ENCODE assay signal across 2 cellular contexts in the genomic region with DNA sequence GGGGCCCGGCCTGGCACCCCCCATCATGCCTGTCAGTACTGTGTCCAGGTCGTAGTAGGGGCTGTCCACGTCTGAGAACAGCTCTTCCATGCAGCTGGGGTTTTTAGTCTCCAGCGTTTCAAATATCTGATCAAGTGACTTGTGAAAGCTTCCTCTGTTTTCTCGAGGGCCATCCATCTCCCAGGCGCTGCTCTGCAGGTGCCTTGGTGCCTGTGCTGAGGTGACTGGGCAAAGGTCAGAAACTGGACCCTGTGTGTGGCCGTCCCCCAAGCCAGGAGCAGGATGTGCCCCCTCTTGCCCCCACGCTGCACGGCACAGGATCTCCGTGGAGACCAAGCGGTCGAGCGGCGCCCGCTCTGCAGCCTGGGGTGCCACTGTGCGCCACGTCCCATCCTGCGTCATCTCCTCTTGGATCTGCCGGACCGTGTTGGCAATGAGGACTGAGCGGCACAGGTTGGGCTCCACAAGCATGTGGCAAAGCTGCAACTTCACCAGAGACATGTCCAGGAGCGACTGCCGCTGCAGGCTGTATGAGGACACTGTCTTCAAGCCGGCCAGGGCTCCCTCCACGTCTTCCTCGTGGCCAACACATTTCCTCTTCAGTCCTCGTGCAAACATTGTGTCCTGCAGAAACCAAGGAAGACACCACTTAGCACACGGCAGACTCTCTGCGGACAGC.
TF ChIP-seq lines count a peak whose summit lies in the region.

No MANE protein-coding gene starts in this region.

TF ChIP-seq in SK-N-SH, 30 proteins besides CTCF, POLR2A, EP300 and RAD21:
- TF ChIP-seq, protein P1, sequence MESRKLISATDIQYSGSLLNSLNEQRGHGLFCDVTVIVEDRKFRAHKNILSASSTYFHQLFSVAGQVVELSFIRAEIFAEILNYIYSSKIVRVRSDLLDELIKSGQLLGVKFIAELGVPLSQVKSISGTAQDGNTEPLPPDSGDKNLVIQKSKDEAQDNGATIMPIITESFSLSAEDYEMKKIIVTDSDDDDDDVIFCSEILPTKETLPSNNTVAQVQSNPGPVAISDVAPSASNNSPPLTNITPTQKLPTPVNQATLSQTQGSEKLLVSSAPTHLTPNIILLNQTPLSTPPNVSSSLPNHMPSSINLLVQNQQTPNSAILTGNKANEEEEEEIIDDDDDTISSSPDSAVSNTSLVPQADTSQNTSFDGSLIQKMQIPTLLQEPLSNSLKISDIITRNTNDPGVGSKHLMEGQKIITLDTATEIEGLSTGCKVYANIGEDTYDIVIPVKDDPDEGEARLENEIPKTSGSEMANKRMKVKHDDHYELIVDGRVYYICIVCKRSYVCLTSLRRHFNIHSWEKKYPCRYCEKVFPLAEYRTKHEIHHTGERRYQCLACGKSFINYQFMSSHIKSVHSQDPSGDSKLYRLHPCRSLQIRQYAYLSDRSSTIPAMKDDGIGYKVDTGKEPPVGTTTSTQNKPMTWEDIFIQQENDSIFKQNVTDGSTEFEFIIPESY (IDR thresholded peaks at IDR 0.05; ENCODE audit: borderline replicate concordance, low read depth), result no peak
- TF ChIP-seq TEAD4 (IDR thresholded peaks at IDR 0.05; ENCODE audit: borderline replicate concordance, insufficient read depth), result no peak
- no peak for TF ChIP-seq FOXM1 (IDR thresholded peaks at IDR 0.05; ENCODE audit: low read depth)
- TF ChIP-seq RCOR1 (IDR thresholded peaks at IDR 0.05; ENCODE audit: low read length), result no peak
- TF ChIP-seq FOSL2 (IDR thresholded peaks at IDR 0.05; ENCODE audit: borderline replicate concordance, low read depth), result no peak
- no peak for TF ChIP-seq POLR2AphosphoS5 (IDR thresholded peaks at IDR 0.05; ENCODE audit: low read depth, low read length)
- TF ChIP-seq CHD2 (IDR thresholded peaks at IDR 0.05; ENCODE audit: low read length, partially characterized antibody), result no peak
- no peak for TF ChIP-seq SIN3A (IDR thresholded peaks at IDR 0.05; ENCODE audit: borderline replicate concordance, low read depth, low read length)

TF ChIP-seq in SK-N-SH treated with all-trans-retinoic acid at 6 μM for 48 hours, 23 proteins besides CTCF, POLR2A, EP300 and RAD21:
- TF ChIP-seq, protein P2, sequence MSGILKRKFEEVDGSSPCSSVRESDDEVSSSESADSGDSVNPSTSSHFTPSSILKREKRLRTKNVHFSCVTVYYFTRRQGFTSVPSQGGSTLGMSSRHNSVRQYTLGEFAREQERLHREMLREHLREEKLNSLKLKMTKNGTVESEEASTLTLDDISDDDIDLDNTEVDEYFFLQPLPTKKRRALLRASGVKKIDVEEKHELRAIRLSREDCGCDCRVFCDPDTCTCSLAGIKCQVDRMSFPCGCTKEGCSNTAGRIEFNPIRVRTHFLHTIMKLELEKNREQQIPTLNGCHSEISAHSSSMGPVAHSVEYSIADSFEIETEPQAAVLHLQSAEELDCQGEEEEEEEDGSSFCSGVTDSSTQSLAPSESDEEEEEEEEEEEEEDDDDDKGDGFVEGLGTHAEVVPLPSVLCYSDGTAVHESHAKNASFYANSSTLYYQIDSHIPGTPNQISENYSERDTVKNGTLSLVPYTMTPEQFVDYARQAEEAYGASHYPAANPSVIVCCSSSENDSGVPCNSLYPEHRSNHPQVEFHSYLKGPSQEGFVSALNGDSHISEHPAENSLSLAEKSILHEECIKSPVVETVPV (CRISPR knock-in tag; IDR thresholded peaks at IDR 0.05), result no peak
- TF ChIP-seq, protein P3, sequence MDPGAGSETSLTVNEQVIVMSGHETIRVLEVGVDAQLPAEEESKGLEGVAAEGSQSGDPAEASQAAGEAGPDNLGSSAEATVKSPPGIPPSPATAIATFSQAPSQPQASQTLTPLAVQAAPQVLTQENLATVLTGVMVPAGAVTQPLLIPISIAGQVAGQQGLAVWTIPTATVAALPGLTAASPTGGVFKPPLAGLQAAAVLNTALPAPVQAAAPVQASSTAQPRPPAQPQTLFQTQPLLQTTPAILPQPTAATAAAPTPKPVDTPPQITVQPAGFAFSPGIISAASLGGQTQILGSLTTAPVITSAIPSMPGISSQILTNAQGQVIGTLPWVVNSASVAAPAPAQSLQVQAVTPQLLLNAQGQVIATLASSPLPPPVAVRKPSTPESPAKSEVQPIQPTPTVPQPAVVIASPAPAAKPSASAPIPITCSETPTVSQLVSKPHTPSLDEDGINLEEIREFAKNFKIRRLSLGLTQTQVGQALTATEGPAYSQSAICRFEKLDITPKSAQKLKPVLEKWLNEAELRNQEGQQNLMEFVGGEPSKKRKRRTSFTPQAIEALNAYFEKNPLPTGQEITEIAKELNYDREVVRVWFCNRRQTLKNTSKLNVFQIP (CRISPR knock-in tag; IDR thresholded peaks at IDR 0.05; ENCODE audit: borderline replicate concordance, low read depth), result no peak
- TF ChIP-seq ZNF565 (CRISPR knock-in tag; conservative IDR thresholded peaks at IDR 0.05; ENCODE audit: low read depth), result no peak
- TF ChIP-seq RARB (CRISPR knock-in tag; IDR thresholded peaks at IDR 0.05), result no peak
- no peak for TF ChIP-seq SNAI2 (CRISPR knock-in tag; IDR thresholded peaks at IDR 0.05)
- TF ChIP-seq PATZ1 (CRISPR knock-in tag; IDR thresholded peaks at IDR 0.05; ENCODE audit: borderline replicate concordance), result no peak
- TF ChIP-seq, protein P4, sequence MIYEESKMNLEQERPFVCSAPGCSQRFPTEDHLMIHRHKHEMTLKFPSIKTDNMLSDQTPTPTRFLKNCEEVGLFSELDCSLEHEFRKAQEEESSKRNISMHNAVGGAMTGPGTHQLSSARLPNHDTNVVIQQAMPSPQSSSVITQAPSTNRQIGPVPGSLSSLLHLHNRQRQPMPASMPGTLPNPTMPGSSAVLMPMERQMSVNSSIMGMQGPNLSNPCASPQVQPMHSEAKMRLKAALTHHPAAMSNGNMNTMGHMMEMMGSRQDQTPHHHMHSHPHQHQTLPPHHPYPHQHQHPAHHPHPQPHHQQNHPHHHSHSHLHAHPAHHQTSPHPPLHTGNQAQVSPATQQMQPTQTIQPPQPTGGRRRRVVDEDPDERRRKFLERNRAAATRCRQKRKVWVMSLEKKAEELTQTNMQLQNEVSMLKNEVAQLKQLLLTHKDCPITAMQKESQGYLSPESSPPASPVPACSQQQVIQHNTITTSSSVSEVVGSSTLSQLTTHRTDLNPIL (CRISPR knock-in tag; IDR thresholded peaks at IDR 0.05; ENCODE audit: low read depth), result no peak
- no peak for TF ChIP-seq OSR1 (CRISPR knock-in tag; IDR thresholded peaks at IDR 0.05)
- no peak for TF ChIP-seq ESRRG (CRISPR knock-in tag; IDR thresholded peaks at IDR 0.05)
- TF ChIP-seq ZNF8 (CRISPR knock-in tag; IDR thresholded peaks at IDR 0.05), result no peak
- TF ChIP-seq BACH2 (CRISPR knock-in tag; IDR thresholded peaks at IDR 0.05; ENCODE audit: borderline replicate concordance), result no peak
- no peak for TF ChIP-seq ZFP30 (CRISPR knock-in tag; IDR thresholded peaks at IDR 0.05)
- TF ChIP-seq ZC3H10 (CRISPR knock-in tag; IDR thresholded peaks at IDR 0.05), result no peak
- TF ChIP-seq PPARA (CRISPR knock-in tag; IDR thresholded peaks at IDR 0.05; ENCODE audit: borderline replicate concordance), result no peak
- no peak for TF ChIP-seq ISL1 (CRISPR knock-in tag; IDR thresholded peaks at IDR 0.05)
- no peak for TF ChIP-seq CSDC2 (CRISPR knock-in tag; IDR thresholded peaks at IDR 0.05)
